Comparison of ENCODE assay signal across 1 cellular context in genomic region chr1:27671964-27672749, GRCh38.
TF ChIP-seq lines count a peak whose summit lies in the region.

A gene with protein sequence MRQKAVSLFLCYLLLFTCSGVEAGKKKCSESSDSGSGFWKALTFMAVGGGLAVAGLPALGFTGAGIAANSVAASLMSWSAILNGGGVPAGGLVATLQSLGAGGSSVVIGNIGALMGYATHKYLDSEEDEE (minus strand): TSS chr1:27672192. CDS start chr1:27669314, 2,878 bp downstream.

TF ChIP-seq in K562, 482 proteins besides CTCF, POLR2A, EP300 and RAD21 (continued from another document and continues in another):
- TF ChIP-seq TOE1 (IDR thresholded peaks at IDR 0.05; ENCODE audit: borderline replicate concordance), result peak; percentile 84
- TF ChIP-seq TOE1 (CRISPR knock-in tag; IDR thresholded peaks at IDR 0.05; ENCODE audit: borderline replicate concordance, low read depth), result no peak
- no peak for TF ChIP-seq ZNF551 (CRISPR knock-in tag; IDR thresholded peaks at IDR 0.05)
- no peak for TF ChIP-seq ZNF316 (IDR thresholded peaks at IDR 0.05)
- TF ChIP-seq RBFOX2 (IDR thresholded peaks at IDR 0.05; ENCODE audit: low read depth, low read length), result peak; percentile 32; the same call in 1 of the 2 replicates
- TF ChIP-seq ZKSCAN8 (CRISPR knock-in tag; IDR thresholded peaks at IDR 0.05), result peak; percentile 95
- TF ChIP-seq MTF1 (CRISPR knock-in tag; IDR thresholded peaks at IDR 0.05; ENCODE audit: borderline replicate concordance), result no peak
- no peak for TF ChIP-seq BDP1 (IDR thresholded peaks at IDR 0.05; ENCODE audit: insufficient read depth, insufficient read length)
- no peak for TF ChIP-seq ZNF778 (CRISPR knock-in tag; IDR thresholded peaks at IDR 0.05)
- 0 out of 2 replicates have a peak, but pooled peaks have one; percentile 45 for TF ChIP-seq CREB3L1 (IDR thresholded peaks at IDR 0.05; ENCODE audit: borderline replicate concordance, low read depth)
- TF ChIP-seq MIER1 (IDR thresholded peaks at IDR 0.05; ENCODE audit: low read depth), result peak; percentile 98
- no peak for TF ChIP-seq ELF1 (tag; IDR thresholded peaks at IDR 0.05)
- TF ChIP-seq ARID4B (CRISPR knock-in tag; IDR thresholded peaks at IDR 0.05), result peak; percentile 28; the same call in 1 of the 2 replicates
- TF ChIP-seq XRCC5 (IDR thresholded peaks at IDR 0.05; ENCODE audit: low read depth, low read length), result peak; percentile 68; the same call in 1 of the 2 replicates
- no peak for TF ChIP-seq AFF1 (IDR thresholded peaks at IDR 0.05; ENCODE audit: low read depth in 1 of 2, partially characterized antibody in 2 of 2)
- no peak for TF ChIP-seq NELFE (IDR thresholded peaks at IDR 0.05; ENCODE audit: insufficient read depth, insufficient read length)
- TF ChIP-seq WHSC1 (IDR thresholded peaks at IDR 0.05; ENCODE audit: low read length), result no peak
- TF ChIP-seq, protein P1, sequence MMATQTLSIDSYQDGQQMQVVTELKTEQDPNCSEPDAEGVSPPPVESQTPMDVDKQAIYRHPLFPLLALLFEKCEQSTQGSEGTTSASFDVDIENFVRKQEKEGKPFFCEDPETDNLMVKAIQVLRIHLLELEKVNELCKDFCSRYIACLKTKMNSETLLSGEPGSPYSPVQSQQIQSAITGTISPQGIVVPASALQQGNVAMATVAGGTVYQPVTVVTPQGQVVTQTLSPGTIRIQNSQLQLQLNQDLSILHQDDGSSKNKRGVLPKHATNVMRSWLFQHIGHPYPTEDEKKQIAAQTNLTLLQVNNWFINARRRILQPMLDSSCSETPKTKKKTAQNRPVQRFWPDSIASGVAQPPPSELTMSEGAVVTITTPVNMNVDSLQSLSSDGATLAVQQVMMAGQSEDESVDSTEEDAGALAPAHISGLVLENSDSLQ (IDR thresholded peaks at IDR 0.05), result peak; percentile 94
- TF ChIP-seq IRF2 (CRISPR knock-in tag; IDR thresholded peaks at IDR 0.05), result peak; percentile 94
- TF ChIP-seq, protein P2, sequence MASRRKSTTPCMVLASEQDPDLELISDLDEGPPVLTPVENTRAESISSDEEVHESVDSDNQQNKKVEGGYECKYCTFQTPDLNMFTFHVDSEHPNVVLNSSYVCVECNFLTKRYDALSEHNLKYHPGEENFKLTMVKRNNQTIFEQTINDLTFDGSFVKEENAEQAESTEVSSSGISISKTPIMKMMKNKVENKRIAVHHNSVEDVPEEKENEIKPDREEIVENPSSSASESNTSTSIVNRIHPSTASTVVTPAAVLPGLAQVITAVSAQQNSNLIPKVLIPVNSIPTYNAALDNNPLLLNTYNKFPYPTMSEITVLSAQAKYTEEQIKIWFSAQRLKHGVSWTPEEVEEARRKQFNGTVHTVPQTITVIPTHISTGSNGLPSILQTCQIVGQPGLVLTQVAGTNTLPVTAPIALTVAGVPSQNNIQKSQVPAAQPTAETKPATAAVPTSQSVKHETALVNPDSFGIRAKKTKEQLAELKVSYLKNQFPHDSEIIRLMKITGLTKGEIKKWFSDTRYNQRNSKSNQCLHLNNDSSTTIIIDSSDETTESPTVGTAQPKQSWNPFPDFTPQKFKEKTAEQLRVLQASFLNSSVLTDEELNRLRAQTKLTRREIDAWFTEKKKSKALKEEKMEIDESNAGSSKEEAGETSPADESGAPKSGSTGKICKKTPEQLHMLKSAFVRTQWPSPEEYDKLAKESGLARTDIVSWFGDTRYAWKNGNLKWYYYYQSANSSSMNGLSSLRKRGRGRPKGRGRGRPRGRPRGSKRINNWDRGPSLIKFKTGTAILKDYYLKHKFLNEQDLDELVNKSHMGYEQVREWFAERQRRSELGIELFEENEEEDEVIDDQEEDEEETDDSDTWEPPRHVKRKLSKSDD (conservative IDR thresholded peaks at IDR 0.05; ENCODE audit: low read length), result no peak
- TF ChIP-seq, protein P3, sequence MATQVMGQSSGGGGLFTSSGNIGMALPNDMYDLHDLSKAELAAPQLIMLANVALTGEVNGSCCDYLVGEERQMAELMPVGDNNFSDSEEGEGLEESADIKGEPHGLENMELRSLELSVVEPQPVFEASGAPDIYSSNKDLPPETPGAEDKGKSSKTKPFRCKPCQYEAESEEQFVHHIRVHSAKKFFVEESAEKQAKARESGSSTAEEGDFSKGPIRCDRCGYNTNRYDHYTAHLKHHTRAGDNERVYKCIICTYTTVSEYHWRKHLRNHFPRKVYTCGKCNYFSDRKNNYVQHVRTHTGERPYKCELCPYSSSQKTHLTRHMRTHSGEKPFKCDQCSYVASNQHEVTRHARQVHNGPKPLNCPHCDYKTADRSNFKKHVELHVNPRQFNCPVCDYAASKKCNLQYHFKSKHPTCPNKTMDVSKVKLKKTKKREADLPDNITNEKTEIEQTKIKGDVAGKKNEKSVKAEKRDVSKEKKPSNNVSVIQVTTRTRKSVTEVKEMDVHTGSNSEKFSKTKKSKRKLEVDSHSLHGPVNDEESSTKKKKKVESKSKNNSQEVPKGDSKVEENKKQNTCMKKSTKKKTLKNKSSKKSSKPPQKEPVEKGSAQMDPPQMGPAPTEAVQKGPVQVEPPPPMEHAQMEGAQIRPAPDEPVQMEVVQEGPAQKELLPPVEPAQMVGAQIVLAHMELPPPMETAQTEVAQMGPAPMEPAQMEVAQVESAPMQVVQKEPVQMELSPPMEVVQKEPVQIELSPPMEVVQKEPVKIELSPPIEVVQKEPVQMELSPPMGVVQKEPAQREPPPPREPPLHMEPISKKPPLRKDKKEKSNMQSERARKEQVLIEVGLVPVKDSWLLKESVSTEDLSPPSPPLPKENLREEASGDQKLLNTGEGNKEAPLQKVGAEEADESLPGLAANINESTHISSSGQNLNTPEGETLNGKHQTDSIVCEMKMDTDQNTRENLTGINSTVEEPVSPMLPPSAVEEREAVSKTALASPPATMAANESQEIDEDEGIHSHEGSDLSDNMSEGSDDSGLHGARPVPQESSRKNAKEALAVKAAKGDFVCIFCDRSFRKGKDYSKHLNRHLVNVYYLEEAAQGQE (CRISPR knock-in tag; IDR thresholded peaks at IDR 0.05; ENCODE audit: low read depth), result no peak
- no peak for TF ChIP-seq TBL1XR1 (IDR thresholded peaks at IDR 0.05; ENCODE audit: low read length in 2 of 2)
- no peak for TF ChIP-seq GABPA (tag; conservative IDR thresholded peaks at IDR 0.05; ENCODE audit: low read depth)
- TF ChIP-seq NKRF (IDR thresholded peaks at IDR 0.05; ENCODE audit: borderline replicate concordance), result 0 out of 2 replicates have a peak, but pooled peaks have one; percentile 18
